Comparison of ENCODE assay signal across 10 cellular contexts in genomic region chr5:82635561-82636288, GRCh38.
DNase-seq lines count a peak whose midpoint lies in the region; ATAC-seq and TF ChIP-seq lines count a peak whose summit lies in the region.
"Had no signal": no experiment of that assay in that cellular context is flagged by ENCODE, and none has a peak within 500 bp of the region (broad histone marks: within the 10 kb centered on the region; RNA-seq: fewer than 3 reads in every experiment).

No MANE protein-coding gene starts in this region.

- H3K4me3 Mint-ChIP-seq in CD14-positive monocyte, result no peak overlapping the region
- H3K4me3 Mint-ChIP-seq in T-helper 2 cell treated with Interferon-gamma antibody and Interleukin-4, amounts not matched to agents 5 μg/mL and 100 μg/mL, for 36 hours, result no peak overlapping the region

- H3K36me3 Mint-ChIP-seq in CD14-positive monocyte, result no peaks in the 10 kb centered on the region
- H3K36me3 Mint-ChIP-seq in T-helper 2 cell treated with Interferon-gamma antibody and Interleukin-4, amounts not matched to agents 5 μg/mL and 100 μg/mL, for 36 hours (ENCODE audit: low read depth), result no peaks in the 10 kb centered on the region

- no peak overlapping the region for H3K27ac Mint-ChIP-seq in CD14-positive monocyte
- no peak overlapping the region for H3K27ac Mint-ChIP-seq in T-helper 2 cell treated with Interferon-gamma antibody and Interleukin-4, amounts not matched to agents 5 μg/mL and 100 μg/mL, for 36 hours

- no peaks in the 10 kb centered on the region for H3K27me3 Mint-ChIP-seq in CD14-positive monocyte (ENCODE audit: low read depth in 3 of 3)
- no peaks in the 10 kb centered on the region for H3K27me3 Mint-ChIP-seq in T-helper 2 cell treated with Interferon-gamma antibody and Interleukin-4, amounts not matched to agents 5 μg/mL and 100 μg/mL, for 36 hours (ENCODE audit: low read depth)

- TF ChIP-seq CTCF in foreskin fibroblast (IDR thresholded peaks at IDR 0.05; ENCODE audit: low read depth, low read length), result no peak
- no peak for TF ChIP-seq CTCF in CD14-positive monocyte (IDR thresholded peaks at IDR 0.05)

- peaks cover 2% of the 10 kb centered on the region for H3K4me1 Mint-ChIP-seq in CD14-positive monocyte
- H3K4me1 Mint-ChIP-seq in T-helper 2 cell treated with Interferon-gamma antibody and Interleukin-4, amounts not matched to agents 5 μg/mL and 100 μg/mL, for 36 hours (ENCODE audit: low read depth), result peaks cover 15% of the 10 kb centered on the region

- intact Hi-C loops in CD14-positive monocyte (cut with micrococcal nuclease), result no loop called here

- no peaks in the 10 kb centered on the region for H3K4me1 ChIP-seq in HAP-1

- H3K27me3 ChIP-seq in HAP-1 (ENCODE audit: low read depth), result no peaks in the 10 kb centered on the region

- no peaks in the 10 kb centered on the region for H3K36me3 ChIP-seq in HAP-1 (replicated peaks)

- H3K4me3 ChIP-seq in foreskin fibroblast (ENCODE audit: low read depth in 1 of 2, low read length in 2 of 2), result no peak overlapping the region
- no peak overlapping the region for H3K4me3 ChIP-seq in HAP-1

- in situ Hi-C loops in ACHN (cut with HindIII; ENCODE audit: low pct_ligation_motif_present, low pct_unique_long_range_greater_than_20kb, low sequenced_read_pairs), result no loop called here
- in situ Hi-C loops in HAP-1 (cut with MboI; ENCODE audit: low sequenced_read_pairs), result loop anchor here (25.0 kb wide), 2 partner anchors 802 to 927 kb away; no protein-coding TSS in a partner anchor

- peaks cover 0 to 7% (median 0%) of the 10 kb centered on the region in 7 donors for H3K9me3 Mint-ChIP-seq in CD14-positive monocyte
- H3K9me3 Mint-ChIP-seq in T-helper 2 cell treated with Interferon-gamma antibody and Interleukin-4, amounts not matched to agents 5 μg/mL and 100 μg/mL, for 36 hours, result no peaks in the 10 kb centered on the region

- peak; percentile 77 for DNase-seq in ACHN
- DNase-seq in NCI-H69 (lab: John Stamatoyannopoulos, UW), result peak; percentile 10
- peak; percentile 66 to 91 for DNase-seq in foreskin fibroblast
- DNase-seq in HAP-1 (ENCODE audit: low spot score in 2 of 2), result no peak
- DNase-seq in CD14-positive monocyte (ENCODE audit: low spot score), result no peak
- no peak for DNase-seq in T-helper 2 cell treated with Interferon-gamma antibody and Interleukin-4, amounts not matched to agents 5 μg/mL and 100 μg/mL, for 36 hours (ENCODE audit: low spot score)
- no peak for DNase-seq in cerebellar nuclear complex (lab: John Stamatoyannopoulos, UW)
- DNase-seq: EL, NCI-H526 had no signal

- no peaks in the 10 kb centered on the region for H3K9me3 ChIP-seq in HAP-1

- peak; percentile 83 for ATAC-seq in GM19463 (IDR thresholded peaks at IDR 0.05; ENCODE audit: unreplicated experiment)

Comparison
In these comparisons a context has a peak if more than half of its experiments do, and no peak if none do; other contexts are left out.
1. DNase-seq: peak in ACHN (single experiment), NCI-H69 (single experiment) and foreskin fibroblast (2 of 2); none in HAP-1 (0 of 2), CD14-positive monocyte (single experiment), T-helper 2 cell treated with Interferon-gamma antibody and Interleukin-4, amounts not matched to agents 5 μg/mL and 100 μg/mL, for 36 hours (single experiment) and cerebellar nuclear complex (0 of 2).